In genomic region chr2:190637903-190638618, GRCh38 we compare ENCODE assay signal across 1 cellular context.
TF ChIP-seq lines count a peak whose summit lies in the region.

No MANE protein-coding gene starts in this region.

TF ChIP-seq in H1, 55 proteins besides CTCF, POLR2A, EP300 and RAD21:
- TF ChIP-seq, protein P1, sequence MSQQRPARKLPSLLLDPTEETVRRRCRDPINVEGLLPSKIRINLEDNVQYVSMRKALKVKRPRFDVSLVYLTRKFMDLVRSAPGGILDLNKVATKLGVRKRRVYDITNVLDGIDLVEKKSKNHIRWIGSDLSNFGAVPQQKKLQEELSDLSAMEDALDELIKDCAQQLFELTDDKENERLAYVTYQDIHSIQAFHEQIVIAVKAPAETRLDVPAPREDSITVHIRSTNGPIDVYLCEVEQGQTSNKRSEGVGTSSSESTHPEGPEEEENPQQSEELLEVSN (IDR thresholded peaks at IDR 0.05) = no peak
- TF ChIP-seq KDM5A (IDR thresholded peaks at IDR 0.05; ENCODE audit: low read length) = no peak
- no peak for TF ChIP-seq JUN (IDR thresholded peaks at IDR 0.05; ENCODE audit: low read depth, low read length)
- TF ChIP-seq SP1 (IDR thresholded peaks at IDR 0.05; ENCODE audit: low read depth, low read length) = no peak
- TF ChIP-seq SP4 (IDR thresholded peaks at IDR 0.05; ENCODE audit: low read length) = no peak
- TF ChIP-seq SIN3A (conservative IDR thresholded peaks at IDR 0.05 in 1 of 2, IDR thresholded peaks at IDR 0.05 in 1 of 2; ENCODE audit: low read depth in 1 of 2, low read length in 2 of 2) = no peak
- no peak for TF ChIP-seq CBX8 (IDR thresholded peaks at IDR 0.05; ENCODE audit: borderline replicate concordance, low read depth, low read length)
